In genomic region chr20:62730481-62730880, GRCh38 we compare ENCODE assay signal across 24 cellular contexts. TPM values are rescaled to one million over a fixed set of nuclear protein-coding genes. Genes with fewer than 3 reads are reported as not detected.
DNase-seq lines count a peak whose midpoint lies in the region; ATAC-seq and TF ChIP-seq lines count a peak whose summit lies in the region.
"Had no signal": no experiment of that assay in that cellular context is flagged by ENCODE, and none has a peak within 500 bp of the region (broad histone marks: within the 10 kb centered on the region; RNA-seq: fewer than 3 reads in every experiment).

No MANE protein-coding gene starts in this region.

- POLR2A ChIA-PET in activated CD4-positive, alpha-beta T cell treated with anti-CD3 and anti-CD28 coated beads for 36 hours (lab: Charles Lee), result no interaction called here

- H3K4me3 ChIP-seq in sigmoid colon, result no peak overlapping the region
- H3K4me3 ChIP-seq: MG63, PC-9 had no signal

- no peaks in the 10 kb centered on the region for H3K36me3 Mint-ChIP-seq in activated CD4-positive, alpha-beta T cell treated with anti-CD3 and anti-CD28 coated beads for 36 hours (ENCODE audit: low read depth)
- no peaks in the 10 kb centered on the region for H3K36me3 Mint-ChIP-seq in glutamatergic neuron (ENCODE audit: unreplicated experiment)
- H3K36me3 Mint-ChIP-seq: CD4-positive, CD25-positive, alpha-beta regulatory T cell had no signal

- peaks cover 0 to 7% (median 0%) of the 10 kb centered on the region in 4 donors for H3K36me3 ChIP-seq in sigmoid colon
- H3K36me3 ChIP-seq: BE2C, MG63 had no signal

- no peak overlapping the region for H3K4me3 Mint-ChIP-seq in activated CD4-positive, alpha-beta T cell treated with anti-CD3 and anti-CD28 coated beads for 36 hours
- no peak overlapping the region for H3K4me3 Mint-ChIP-seq in glutamatergic neuron (ENCODE audit: unreplicated experiment)

- no peaks in the 10 kb centered on the region for H3K9me3 ChIP-seq in sigmoid colon
- H3K9me3 ChIP-seq: BE2C, MG63, SK-N-SH had no signal

- CTCF ChIA-PET in activated CD4-positive, alpha-beta T cell treated with anti-CD3 and anti-CD28 coated beads for 36 hours (lab: Charles Lee), result interaction anchor here (0.7 kb wide), 1 partner anchor 20 kb away, joined by 4 read pairs; no protein-coding TSS in a partner anchor

- H3K4me1 ChIP-seq in sigmoid colon, result peaks cover 0 to 74% (median 47%) of the 10 kb centered on the region in 4 donors
- H3K4me1 ChIP-seq: BE2C had no signal

- H3K27ac Mint-ChIP-seq in activated CD4-positive, alpha-beta T cell treated with anti-CD3 and anti-CD28 coated beads for 36 hours, result no peak overlapping the region
- peak overlapping the region; percentile 16 for H3K27ac Mint-ChIP-seq in glutamatergic neuron (ENCODE audit: unreplicated experiment)
- H3K27ac Mint-ChIP-seq: CD4-positive, CD25-positive, alpha-beta regulatory T cell had no signal

- TF ChIP-seq EP300 in sigmoid colon (IDR thresholded peaks at IDR 0.05), result no peak

- H3K9me3 Mint-ChIP-seq in activated CD4-positive, alpha-beta T cell treated with anti-CD3 and anti-CD28 coated beads for 36 hours (ENCODE audit: low read depth), result no peaks in the 10 kb centered on the region
- peaks cover 4% of the 10 kb centered on the region for H3K9me3 Mint-ChIP-seq in glutamatergic neuron (ENCODE audit: unreplicated experiment)
- H3K9me3 Mint-ChIP-seq: CD4-positive, CD25-positive, alpha-beta regulatory T cell had no signal

- TF ChIP-seq CTCF in glutamatergic neuron (IDR thresholded peaks at IDR 0.05; ENCODE audit: partially characterized antibody, unreplicated experiment) (no peak), sigmoid colon (IDR thresholded peaks at IDR 0.05) (no peak)

- WGBS in sigmoid colon, 2 donors, result 92 to 93% methylated on average over 13 of the region's 13 CpGs

- peak; percentile 1 for DNase-seq in activated CD4-positive, alpha-beta T cell treated with anti-CD3 and anti-CD28 coated beads for 36 hours
- no peak for DNase-seq in activated CD4-positive, alpha-beta T cell treated with anti-CD3 and anti-CD28 coated beads for 4 hours
- DNase-seq in Right ventricle myocardium superior, result peak; percentile 13
- no peak for DNase-seq in left ventricle myocardium superior
- no peak for DNase-seq in glutamatergic neuron
- peak; percentile 34 for DNase-seq in sigmoid colon
- no peak for DNase-seq in germinal center (ENCODE audit: low spot score)
- DNase-seq in DMS79 (lab: John Stamatoyannopoulos, UW), result no peak
- DNase-seq: ACHN; BE2C; CD4-positive, CD25-positive, alpha-beta regulatory T cell; DMS153; KBM-7; MG63; NCI-H1694; NCI-H2029 treated with DMSO at 0.1 percent for 48 hours; NCI-H446 treated with DMSO at 0.1 percent for 48 hours; NCI-H526; NK-92 treated with Interleukin-12 subunit alpha and Interleukin-12 subunit beta, amount 100 ng/mL, for 24 hours; RPMI8226; SIG-M5; SK-N-SH had no signal

- intact Hi-C loops in activated CD4-positive, alpha-beta T cell treated with anti-CD3 and anti-CD28 coated beads for 36 hours (cut with DNase I, micrococcal nuclease), result no loop called here
- intact Hi-C loops in Right ventricle myocardium superior (cut with DNase I), result no loop called here
- intact Hi-C loops in left ventricle myocardium superior (cut with micrococcal nuclease), result no loop called here
- intact Hi-C loops in sigmoid colon (cut with DNase I), result no loop called here

- no peaks in the 10 kb centered on the region for H3K27me3 ChIP-seq in sigmoid colon
- H3K27me3 ChIP-seq: BE2C, MG63 had no signal

- no peaks in the 10 kb centered on the region for H3K27me3 Mint-ChIP-seq in activated CD4-positive, alpha-beta T cell treated with anti-CD3 and anti-CD28 coated beads for 36 hours
- H3K27me3 Mint-ChIP-seq in glutamatergic neuron (ENCODE audit: unreplicated experiment), result peaks cover 4% of the 10 kb centered on the region

- no peak overlapping the region for H3K27ac ChIP-seq in sigmoid colon
- H3K27ac ChIP-seq: 22Rv1, PC-9 had no signal

- H3K4me1 Mint-ChIP-seq in activated CD4-positive, alpha-beta T cell treated with anti-CD3 and anti-CD28 coated beads for 36 hours, result peaks cover 26% of the 10 kb centered on the region
- H3K4me1 Mint-ChIP-seq in glutamatergic neuron (ENCODE audit: low read depth, unreplicated experiment), result peaks cover 6% of the 10 kb centered on the region

- TF ChIP-seq POLR2A in sigmoid colon (IDR thresholded peaks at IDR 0.05), result no peak

- ATAC-seq in activated CD4-positive, alpha-beta T cell treated with anti-CD3 and anti-CD28 coated beads for 36 hours, result no peak
- ATAC-seq in Right ventricle myocardium superior (ENCODE audit: poor library complexity) (no peak), left ventricle myocardium superior (no peak)

RNA-seq across cellular contexts. Expression of gene NTSR1, which starts 21.8 kb away (rescaled TPM):
- total RNA-seq in activated CD4-positive, alpha-beta T cell treated with anti-CD3 and anti-CD28 coated beads for 36 hours, result under 1 TPM; 0.07 to 0.14 TPM
- total RNA-seq in Right ventricle myocardium superior (not detected), left ventricle myocardium superior (not detected), glutamatergic neuron (ENCODE audit: unreplicated experiment) (4.0 TPM), sigmoid colon (10 to 100 TPM in 3 of 4 donors, 1 to 10 TPM in 1; 5.4 to 54.0 (median 27.6) TPM)
- polyA plus RNA-seq in sigmoid colon, result 1 to 10 TPM in 1 of 3 donors, under 1 TPM in 1, not detected in 1; 0.60 to 1.4 TPM

Comparison
In these comparisons a context has a peak if more than half of its experiments do, and no peak if none do; other contexts are left out.
1. DNase-seq: peak in activated CD4-positive, alpha-beta T cell treated with anti-CD3 and anti-CD28 coated beads for 36 hours (single experiment), Right ventricle myocardium superior (single experiment) and sigmoid colon (single experiment); none in activated CD4-positive, alpha-beta T cell treated with anti-CD3 and anti-CD28 coated beads for 4 hours (0 of 2), left ventricle myocardium superior (single experiment), glutamatergic neuron (single experiment), germinal center (single experiment) and DMS79 (single experiment).